ENCODE assay signal across 7 cellular contexts in genomic region chr14:103691655-103692054, GRCh38.
DNase-seq lines count a peak whose midpoint lies in the region; ATAC-seq lines count a peak whose summit lies in the region.
"Not testable (repeated sequence)": the region's sequence is repeated elsewhere in the genome, so short reads cannot be mapped to it uniquely, and the experiment has no call there.

No MANE protein-coding gene starts in this region.

- peaks cover 52% of the 10 kb centered on the region for H3K36me3 Mint-ChIP-seq in effector memory CD8-positive, alpha-beta T cell (ENCODE audit: insufficient read depth)

- not testable (repeated sequence) for H3K4me1 Mint-ChIP-seq in effector memory CD8-positive, alpha-beta T cell (ENCODE audit: low read depth in 2 of 2)

- peak overlapping the region; percentile 35 for H3K27ac Mint-ChIP-seq in effector memory CD8-positive, alpha-beta T cell

- H3K9me3 Mint-ChIP-seq in effector memory CD8-positive, alpha-beta T cell: not testable (repeated sequence)

- ATAC-seq in GM18511 (IDR thresholded peaks at IDR 0.05; ENCODE audit: unreplicated experiment) (peak; percentile 70), GM19328 (IDR thresholded peaks at IDR 0.05; ENCODE audit: unreplicated experiment) (peak; percentile 64), GM21515 (IDR thresholded peaks at IDR 0.05; ENCODE audit: unreplicated experiment) (peak; percentile 68), HG02798 (IDR thresholded peaks at IDR 0.05; ENCODE audit: poor library complexity, unreplicated experiment) (peak; percentile 65), HG03135 (IDR thresholded peaks at IDR 0.05; ENCODE audit: unreplicated experiment) (peak; percentile 61), HG03571 (IDR thresholded peaks at IDR 0.05; ENCODE audit: unreplicated experiment) (peak; percentile 47)
- not testable (repeated sequence) for ATAC-seq in effector memory CD8-positive, alpha-beta T cell (replicated peaks)

- not testable (repeated sequence) for H3K27me3 Mint-ChIP-seq in effector memory CD8-positive, alpha-beta T cell

- DNase-seq in effector memory CD8-positive, alpha-beta T cell: not testable (repeated sequence)

- not testable (repeated sequence) for H3K4me3 Mint-ChIP-seq in effector memory CD8-positive, alpha-beta T cell
